In the genomic region with DNA sequence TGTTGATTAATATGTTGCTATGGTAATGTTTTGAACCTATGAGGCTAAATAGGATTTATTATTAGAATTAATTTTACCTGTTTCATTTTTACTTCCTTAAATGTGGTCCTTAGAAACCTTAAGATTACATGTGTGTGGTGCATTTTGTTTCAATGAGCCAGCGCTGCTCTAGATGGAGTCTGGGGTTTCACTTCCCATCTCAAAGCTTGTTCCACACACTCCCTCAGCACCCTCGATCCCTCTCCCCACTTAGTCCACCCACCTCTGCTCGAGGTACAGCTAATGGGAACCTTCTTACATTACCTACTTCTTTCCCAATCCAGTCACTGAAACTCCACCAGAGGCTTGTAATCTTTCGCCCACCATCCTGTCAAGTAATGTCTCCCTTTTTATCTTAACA, we compare ENCODE assay signal across 19 cellular contexts.
DNase-seq lines count a peak whose midpoint lies in the region; ATAC-seq and TF ChIP-seq lines count a peak whose summit lies in the region.
"Had no signal": no experiment of that assay in that cellular context is flagged by ENCODE, and none has a peak within 500 bp of the region (broad histone marks: within the 10 kb centered on the region; RNA-seq: fewer than 3 reads in every experiment).

No MANE protein-coding gene starts in this region.

- ATAC-seq in GM19455 (IDR thresholded peaks at IDR 0.05; ENCODE audit: unreplicated experiment) (peak; percentile 83), HG02763 (IDR thresholded peaks at IDR 0.05; ENCODE audit: unreplicated experiment) (peak; percentile 61), HG03442 (IDR thresholded peaks at IDR 0.05; ENCODE audit: unreplicated experiment) (peak; percentile 89)
- ATAC-seq: activated CD8-positive, alpha-beta T cell treated with anti-CD3 and anti-CD28 coated beads for 36 hours; gastrocnemius medialis; psoas muscle had no signal

- DNase-seq in GM12864 (ENCODE audit: low read depth): peak; percentile 44
- no peak for DNase-seq in GDM1 (lab: John Stamatoyannopoulos, UW)
- no peak for DNase-seq in NCI-H1436 (lab: John Stamatoyannopoulos, UW)
- DNase-seq in hippocampal formation (lab: John Stamatoyannopoulos, UW): no peak
- no peak for DNase-seq in effector CD4-positive, alpha-beta T cell
- DNase-seq: activated CD8-positive, alpha-beta T cell treated with anti-CD3 and anti-CD28 coated beads for 36 hours; activated naive CD4-positive, alpha-beta T cell treated with anti-CD3 and anti-CD28 coated beads, Interleukin-2, amount 10 ng/mL, durations not matched to agents 7 days and 5 days; CD4-positive, alpha-beta memory T cell; gastrocnemius medialis; NCI-H1436 treated with DMSO at 0.1 percent for 48 hours; NCI-H526; psoas muscle; SHP77; stimulated activated CD8-positive, alpha-beta memory T cell treated with anti-CD3 and anti-CD28 coated beads, Interleukin-4, amount 100 ng/mL, for 48 hours; T1000; trophoblast cell had no signal

- no peak overlapping the region for H3K4me3 ChIP-seq in GM12864 (ENCODE audit: low read depth, low read length)
- H3K4me3 ChIP-seq: gastrocnemius medialis, psoas muscle had no signal

- TF ChIP-seq CTCF in GM12864 (IDR thresholded peaks at IDR 0.05; ENCODE audit: low read depth, low read length, missing control alignments): no peak
